Comparison of ENCODE assay signal across 1 cellular context in the genomic region with DNA sequence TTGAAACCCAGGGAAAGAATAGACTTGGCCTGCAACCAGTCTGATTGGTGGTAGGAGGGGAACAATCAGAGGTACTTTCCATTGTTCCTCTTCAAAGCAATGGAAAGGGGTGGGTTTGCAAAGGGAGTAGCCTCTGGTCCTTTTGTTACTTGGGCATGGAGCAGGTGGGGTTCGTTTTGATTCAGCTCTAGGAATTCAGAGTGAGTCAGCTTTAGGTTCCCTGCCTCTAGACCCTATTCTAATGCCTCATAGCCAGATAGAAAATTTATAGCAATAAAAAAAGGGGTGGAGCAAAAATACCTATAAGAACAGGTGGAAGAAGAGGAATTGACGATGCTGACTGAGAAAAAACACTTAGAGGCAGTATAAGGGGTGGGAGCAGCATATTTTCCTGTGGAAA.
TF ChIP-seq lines count a peak whose summit lies in the region.

No MANE protein-coding gene starts in this region.

TF ChIP-seq in HCT116, 20 proteins besides CTCF, POLR2A, EP300 and RAD21:
- TF ChIP-seq, protein P1, sequence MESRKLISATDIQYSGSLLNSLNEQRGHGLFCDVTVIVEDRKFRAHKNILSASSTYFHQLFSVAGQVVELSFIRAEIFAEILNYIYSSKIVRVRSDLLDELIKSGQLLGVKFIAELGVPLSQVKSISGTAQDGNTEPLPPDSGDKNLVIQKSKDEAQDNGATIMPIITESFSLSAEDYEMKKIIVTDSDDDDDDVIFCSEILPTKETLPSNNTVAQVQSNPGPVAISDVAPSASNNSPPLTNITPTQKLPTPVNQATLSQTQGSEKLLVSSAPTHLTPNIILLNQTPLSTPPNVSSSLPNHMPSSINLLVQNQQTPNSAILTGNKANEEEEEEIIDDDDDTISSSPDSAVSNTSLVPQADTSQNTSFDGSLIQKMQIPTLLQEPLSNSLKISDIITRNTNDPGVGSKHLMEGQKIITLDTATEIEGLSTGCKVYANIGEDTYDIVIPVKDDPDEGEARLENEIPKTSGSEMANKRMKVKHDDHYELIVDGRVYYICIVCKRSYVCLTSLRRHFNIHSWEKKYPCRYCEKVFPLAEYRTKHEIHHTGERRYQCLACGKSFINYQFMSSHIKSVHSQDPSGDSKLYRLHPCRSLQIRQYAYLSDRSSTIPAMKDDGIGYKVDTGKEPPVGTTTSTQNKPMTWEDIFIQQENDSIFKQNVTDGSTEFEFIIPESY (IDR thresholded peaks at IDR 0.05; ENCODE audit: extremely low read depth, insufficient replicate concordance, low read length): no peak
- TF ChIP-seq CBX3 (IDR thresholded peaks at IDR 0.05; ENCODE audit: low read depth): no peak
- no peak for TF ChIP-seq ZNF274 (IDR thresholded peaks at IDR 0.05; ENCODE audit: low read depth, low read length)
- TF ChIP-seq CEBPB (IDR thresholded peaks at IDR 0.05; ENCODE audit: low read depth): no peak
- no peak for TF ChIP-seq EGR1 (IDR thresholded peaks at IDR 0.05; ENCODE audit: low read depth)
- TF ChIP-seq FOSL1 (IDR thresholded peaks at IDR 0.05; ENCODE audit: low read depth): no peak
- no peak for TF ChIP-seq EZH2 (IDR thresholded peaks at IDR 0.05)
- TF ChIP-seq, protein P2, sequence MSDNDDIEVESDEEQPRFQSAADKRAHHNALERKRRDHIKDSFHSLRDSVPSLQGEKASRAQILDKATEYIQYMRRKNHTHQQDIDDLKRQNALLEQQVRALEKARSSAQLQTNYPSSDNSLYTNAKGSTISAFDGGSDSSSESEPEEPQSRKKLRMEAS (IDR thresholded peaks at IDR 0.05): no peak
- no peak for TF ChIP-seq ZFX (IDR thresholded peaks at IDR 0.05)
- no peak for TF ChIP-seq SIN3A (IDR thresholded peaks at IDR 0.05; ENCODE audit: low read depth)
- TF ChIP-seq JUND (IDR thresholded peaks at IDR 0.05): no peak
